Comparison of ENCODE assay signal across 3 cellular contexts in genomic region chr2:232441147-232441651, GRCh38.
TF ChIP-seq lines count a peak whose summit lies in the region.

No MANE protein-coding gene starts in this region.

TF ChIP-seq in SK-N-SH, 30 proteins besides CTCF, POLR2A, EP300 and RAD21:
- TF ChIP-seq MEF2A (IDR thresholded peaks at IDR 0.05; ENCODE audit: borderline replicate concordance, low read depth) (no peak), MXI1 (IDR thresholded peaks at IDR 0.05; ENCODE audit: low read depth, low read length) (no peak), ZBTB33 (IDR thresholded peaks at IDR 0.05; ENCODE audit: borderline replicate concordance, low read depth) (no peak), JUND (IDR thresholded peaks at IDR 0.05) (no peak), SMC3 (IDR thresholded peaks at IDR 0.05; ENCODE audit: low read depth, low read length) (no peak), USF2 (IDR thresholded peaks at IDR 0.05; ENCODE audit: borderline replicate concordance, low read depth, low read length) (no peak), REST (IDR thresholded peaks at IDR 0.05; ENCODE audit: low read depth, low read length) (no peak), RFX5 (IDR thresholded peaks at IDR 0.05; ENCODE audit: low read length) (no peak), NFIC (IDR thresholded peaks at IDR 0.05; ENCODE audit: borderline replicate concordance) (no peak), YY1 (IDR thresholded peaks at IDR 0.05; ENCODE audit: low read depth) (no peak), SIN3A (IDR thresholded peaks at IDR 0.05; ENCODE audit: borderline replicate concordance, low read depth, low read length) (no peak), CHD2 (IDR thresholded peaks at IDR 0.05; ENCODE audit: low read length, partially characterized antibody) (no peak), GABPA (IDR thresholded peaks at IDR 0.05; ENCODE audit: low read depth) (no peak), RCOR1 (IDR thresholded peaks at IDR 0.05; ENCODE audit: low read length) (no peak)

TF ChIP-seq in SK-N-SH treated with all-trans-retinoic acid at 6 μM for 48 hours, 23 proteins besides CTCF, POLR2A, EP300 and RAD21 (continues in another document):
- TF ChIP-seq ZC3H10 (CRISPR knock-in tag; IDR thresholded peaks at IDR 0.05) (no peak), ZNF70 (CRISPR knock-in tag; IDR thresholded peaks at IDR 0.05) (no peak), CREB5 (CRISPR knock-in tag; IDR thresholded peaks at IDR 0.05; ENCODE audit: low read depth) (no peak), PATZ1 (CRISPR knock-in tag; IDR thresholded peaks at IDR 0.05; ENCODE audit: borderline replicate concordance) (no peak), ESRRG (CRISPR knock-in tag; IDR thresholded peaks at IDR 0.05) (no peak), ZNF8 (CRISPR knock-in tag; IDR thresholded peaks at IDR 0.05) (no peak), ISL1 (CRISPR knock-in tag; IDR thresholded peaks at IDR 0.05) (no peak), CSRNP3 (CRISPR knock-in tag; IDR thresholded peaks at IDR 0.05) (no peak), GLIS3 (CRISPR knock-in tag; IDR thresholded peaks at IDR 0.05) (no peak), RARB (CRISPR knock-in tag; IDR thresholded peaks at IDR 0.05) (no peak), POU6F1 (CRISPR knock-in tag; IDR thresholded peaks at IDR 0.05; ENCODE audit: borderline replicate concordance, low read depth) (no peak), ZFP3 (CRISPR knock-in tag; IDR thresholded peaks at IDR 0.05) (no peak), TCF4 (CRISPR knock-in tag; IDR thresholded peaks at IDR 0.05; ENCODE audit: borderline replicate concordance) (no peak), TOX (CRISPR knock-in tag; IDR thresholded peaks at IDR 0.05; ENCODE audit: borderline replicate concordance) (no peak), CSDC2 (CRISPR knock-in tag; IDR thresholded peaks at IDR 0.05) (no peak), ARNTL (CRISPR knock-in tag; IDR thresholded peaks at IDR 0.05; ENCODE audit: borderline replicate concordance, low read depth) (no peak), BACH2 (CRISPR knock-in tag; IDR thresholded peaks at IDR 0.05; ENCODE audit: borderline replicate concordance) (no peak)

TF ChIP-seq in H1, 55 proteins besides CTCF, POLR2A, EP300 and RAD21:
- TF ChIP-seq SIRT6 (IDR thresholded peaks at IDR 0.05; ENCODE audit: low read length): no peak
